8 cellular contexts compared by ENCODE assay signal in genomic region chr1:54229281-54229891, GRCh38. TPM values are rescaled to one million over a fixed set of nuclear protein-coding genes. Genes with fewer than 3 reads are reported as not detected.
A peak's percentile ranks its signal among the peaks of the same experiment; 100 is the strongest.
DNase-seq lines count a peak whose midpoint lies in the region; ATAC-seq and TF ChIP-seq lines count a peak whose summit lies in the region.

No MANE protein-coding gene starts in this region.

- H3K9me3 Mint-ChIP-seq in activated naive CD8-positive, alpha-beta T cell treated with anti-CD3 and anti-CD28 coated beads, Interleukin-2, amount 50 U/mL, for 24 hours, result no peaks in the 10 kb centered on the region

- H3K27ac ChIP-seq in C4-2B, result peak overlapping the region; percentile 12

- H3K36me3 Mint-ChIP-seq in activated naive CD8-positive, alpha-beta T cell treated with anti-CD3 and anti-CD28 coated beads, Interleukin-2, amount 50 U/mL, for 24 hours (ENCODE audit: low read depth), result peaks cover 16% of the 10 kb centered on the region

- peak overlapping the region; percentile 81 for H3K27ac Mint-ChIP-seq in activated naive CD8-positive, alpha-beta T cell treated with anti-CD3 and anti-CD28 coated beads, Interleukin-2, amount 50 U/mL, for 24 hours

- H3K4me3 Mint-ChIP-seq in activated naive CD8-positive, alpha-beta T cell treated with anti-CD3 and anti-CD28 coated beads, Interleukin-2, amount 50 U/mL, for 24 hours, result peak overlapping the region; percentile 46

- H3K27me3 Mint-ChIP-seq in activated naive CD8-positive, alpha-beta T cell treated with anti-CD3 and anti-CD28 coated beads, Interleukin-2, amount 50 U/mL, for 24 hours, result no peaks in the 10 kb centered on the region

- DNase-seq in MV-4-11 (lab: John Stamatoyannopoulos, UW) (peak; percentile 30), myocyte (ENCODE audit: low read depth) (peak; percentile 39), mucosa of gallbladder (ENCODE audit: low spot score) (no peak), HT-29 (ENCODE audit: low spot score) (no peak), NCI-H774 (lab: John Stamatoyannopoulos, UW) (no peak)
- peak; percentile 59 for DNase-seq in activated naive CD8-positive, alpha-beta T cell treated with anti-CD3 and anti-CD28 coated beads, Interleukin-2, amount 50 U/mL, for 24 hours

- H3K4me1 Mint-ChIP-seq in activated naive CD8-positive, alpha-beta T cell treated with anti-CD3 and anti-CD28 coated beads, Interleukin-2, amount 50 U/mL, for 24 hours, result peaks cover 38% of the 10 kb centered on the region

- no peak for TF ChIP-seq CTCF in C4-2B (conservative IDR thresholded peaks at IDR 0.05)

- peak; percentile 80 for ATAC-seq in activated naive CD8-positive, alpha-beta T cell treated with anti-CD3 and anti-CD28 coated beads, Interleukin-2, amount 50 U/mL, for 24 hours
- ATAC-seq in HG03469 (IDR thresholded peaks at IDR 0.05; ENCODE audit: unreplicated experiment), result no peak

RNA-seq across cellular contexts. Expression of gene MRPL37, which starts 29.4 kb away (rescaled TPM):
- total RNA-seq in myocyte (96.3 and 112 TPM in 2 replicates), mucosa of gallbladder (55.4 TPM)
- polyA plus RNA-seq in myocyte (2012), result 111 TPM
- 166 and 170 TPM in 2 replicates for total RNA-seq in HT-29 (2014; rRNA removed; shearing (Covaris generic))

RNA-seq across cellular contexts. Expression of gene CYB5RL, which starts 29.6 kb away (rescaled TPM):
- total RNA-seq in myocyte, result 7.2 TPM in 2 replicates
- 7.5 TPM for polyA plus RNA-seq in myocyte (2012)
- total RNA-seq in mucosa of gallbladder, result 7.8 TPM
- total RNA-seq in HT-29 (2014; rRNA removed; shearing (Covaris generic)), result 5.3 and 6.1 TPM in 2 replicates

Comparison
In these comparisons a context has a peak if more than half of its experiments do, and no peak if none do; other contexts are left out.
1. DNase-seq: peak in MV-4-11 (single experiment), activated naive CD8-positive, alpha-beta T cell treated with anti-CD3 and anti-CD28 coated beads, Interleukin-2, amount 50 U/mL, for 24 hours (single experiment) and myocyte (single experiment); none in mucosa of gallbladder (single experiment), HT-29 (single experiment) and NCI-H774 (single experiment).